12 cellular contexts compared by ENCODE assay signal in the genomic region with DNA sequence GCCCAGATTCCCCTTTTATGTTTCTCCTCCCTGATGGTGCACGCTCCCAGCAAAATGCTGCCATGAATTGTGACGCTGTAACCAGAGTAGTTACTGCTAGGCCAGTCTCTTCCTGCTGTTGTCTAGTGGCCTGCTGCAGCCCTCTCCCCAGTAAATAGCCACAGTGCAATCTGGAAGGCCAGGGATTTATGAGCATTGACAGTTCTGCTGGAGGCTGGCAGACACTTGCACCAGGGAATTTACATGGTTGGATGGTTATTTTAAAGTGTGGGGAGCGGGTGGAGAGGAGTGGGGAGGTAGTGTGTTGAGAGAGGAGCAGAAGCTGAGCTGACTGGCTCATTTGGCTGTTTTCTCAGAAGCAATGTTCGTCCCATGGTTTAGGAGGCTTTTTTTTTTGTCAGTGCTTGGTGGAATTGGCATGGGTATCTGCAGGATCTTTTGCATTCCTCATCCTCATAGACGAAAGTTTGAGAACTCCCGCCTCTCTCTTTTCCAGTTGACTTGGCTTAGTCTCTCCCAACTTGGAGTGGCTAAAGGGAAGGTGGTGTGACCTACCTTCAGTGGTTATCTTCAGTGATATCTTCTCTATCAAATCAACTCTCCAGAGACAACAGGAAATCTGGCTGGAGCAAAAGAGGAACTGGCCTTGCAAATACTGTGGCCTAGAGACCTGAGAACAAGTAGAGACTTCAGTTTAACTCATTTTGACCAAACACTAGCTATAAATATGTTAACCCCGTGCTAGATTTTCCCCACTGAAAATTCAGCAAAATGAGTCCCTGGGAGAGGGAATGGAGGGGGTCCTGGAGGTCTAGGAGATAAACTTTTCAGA.
DNase-seq lines count a peak whose midpoint lies in the region; ATAC-seq and TF ChIP-seq lines count a peak whose summit lies in the region.
"Had no signal": no experiment of that assay in that cellular context is flagged by ENCODE, and none has a peak within 500 bp of the region (broad histone marks: within the 10 kb centered on the region; RNA-seq: fewer than 3 reads in every experiment).

No MANE protein-coding gene starts in this region.

- H3K36me3 ChIP-seq in thyroid gland = no peaks in the 10 kb centered on the region

- H3K9me3 ChIP-seq in T-helper 17 cell (ENCODE audit: control insufficient read depth, low read length, poor library complexity, severe bottlenecking) (no peaks in the 10 kb centered on the region), thyroid gland (no peaks in the 10 kb centered on the region)
- H3K9me3 ChIP-seq: right atrium auricular region had no signal

- no peaks in the 10 kb centered on the region for H3K27me3 Mint-ChIP-seq in T-helper 17 cell
- H3K27me3 Mint-ChIP-seq in activated CD8-positive, alpha-beta T cell treated with anti-CD3 and anti-CD28 coated beads for 36 hours = no peaks in the 10 kb centered on the region

- DNase-seq in NCI-H1417 (lab: John Stamatoyannopoulos, UW) (peak in 2 of 3 experiments; percentile 12 to 83), NCI-H1417 treated with DMSO at 0.1 percent for 48 hours (lab: John Stamatoyannopoulos, UW) (no peak), T-helper 17 cell (no peak), thyroid gland (peak; percentile 22 to 34), NCI-H1092 treated with DMSO at 0.1 percent for 48 hours (lab: John Stamatoyannopoulos, UW) (no peak), NCI-H510A treated with DMSO at 0.1 percent for 48 hours (lab: John Stamatoyannopoulos, UW) (no peak)
- DNase-seq in activated CD8-positive, alpha-beta T cell treated with anti-CD3 and anti-CD28 coated beads for 36 hours = no peak
- DNase-seq: stimulated activated naive CD4-positive, alpha-beta T cell treated with Interleukin-2 at 50 U/mL for 16 hours had no signal

- ATAC-seq in HG03354 (IDR thresholded peaks at IDR 0.05; ENCODE audit: poor library complexity, severe bottlenecking, unreplicated experiment) (peak; percentile 69), T-helper 17 cell (peak; percentile 41)
- no peak for ATAC-seq in activated CD8-positive, alpha-beta T cell treated with anti-CD3 and anti-CD28 coated beads for 36 hours
- ATAC-seq: HepG2 had no signal

- H3K4me1 ChIP-seq in thyroid gland = peaks cover 4 to 16% of the 10 kb centered on the region in 2 donors
- H3K4me1 ChIP-seq: right atrium auricular region had no signal

- no peaks in the 10 kb centered on the region for H3K9me3 Mint-ChIP-seq in activated CD8-positive, alpha-beta T cell treated with anti-CD3 and anti-CD28 coated beads for 36 hours

- TF ChIP-seq CTCF in thyroid gland (IDR thresholded peaks at IDR 0.05) = no peak
- no peak for TF ChIP-seq CTCF in activated CD8-positive, alpha-beta T cell treated with anti-CD3 and anti-CD28 coated beads for 36 hours (IDR thresholded peaks at IDR 0.05)

- peaks cover 3% of the 10 kb centered on the region for H3K4me1 Mint-ChIP-seq in T-helper 17 cell
- no peaks in the 10 kb centered on the region for H3K4me1 Mint-ChIP-seq in activated CD8-positive, alpha-beta T cell treated with anti-CD3 and anti-CD28 coated beads for 36 hours (ENCODE audit: low read depth)

- no peak for TF ChIP-seq POLR2A in thyroid gland (IDR thresholded peaks at IDR 0.05)

- CTCF ChIA-PET in activated CD8-positive, alpha-beta T cell treated with anti-CD3 and anti-CD28 coated beads for 36 hours (lab: Charles Lee) = no interaction called here

- H3K27ac Mint-ChIP-seq in T-helper 17 cell = no peak overlapping the region
- H3K27ac Mint-ChIP-seq in activated CD8-positive, alpha-beta T cell treated with anti-CD3 and anti-CD28 coated beads for 36 hours = no peak overlapping the region

- peaks cover 14% of the 10 kb centered on the region for H3K36me3 Mint-ChIP-seq in T-helper 17 cell (ENCODE audit: low read depth)
- peaks cover 36% of the 10 kb centered on the region for H3K36me3 Mint-ChIP-seq in activated CD8-positive, alpha-beta T cell treated with anti-CD3 and anti-CD28 coated beads for 36 hours (ENCODE audit: low read depth)

- H3K27me3 ChIP-seq in thyroid gland = no peaks in the 10 kb centered on the region
- H3K27me3 ChIP-seq: right atrium auricular region had no signal

- intact Hi-C loops in thyroid gland (cut with DNase I) = no loop called here
- intact Hi-C loops in activated CD8-positive, alpha-beta T cell treated with anti-CD3 and anti-CD28 coated beads for 36 hours (cut with micrococcal nuclease) = no loop called here

- POLR2A ChIA-PET in activated CD8-positive, alpha-beta T cell treated with anti-CD3 and anti-CD28 coated beads for 36 hours (lab: Charles Lee) = no interaction called here

- H3K27ac ChIP-seq in thyroid gland = no peak overlapping the region
- H3K27ac ChIP-seq: 22Rv1, right atrium auricular region had no signal

- H3K4me3 ChIP-seq in thyroid gland (replicated peaks in 1 of 3) = no peak overlapping the region
- H3K4me3 ChIP-seq: right atrium auricular region had no signal

- WGBS in thyroid gland, 2 donors = 53 to 62% methylated on average over 7 of the region's 7 CpGs

- H3K4me3 Mint-ChIP-seq in T-helper 17 cell = no peak overlapping the region
- no peak overlapping the region for H3K4me3 Mint-ChIP-seq in activated CD8-positive, alpha-beta T cell treated with anti-CD3 and anti-CD28 coated beads for 36 hours

Comparison
In these comparisons a context has a peak if more than half of its experiments do, and no peak if none do; other contexts are left out.
1. DNase-seq: peak in NCI-H1417 (2 of 3) and thyroid gland (2 of 2); none in NCI-H1417 treated with DMSO at 0.1 percent for 48 hours (single experiment), T-helper 17 cell (0 of 3), NCI-H1092 treated with DMSO at 0.1 percent for 48 hours (single experiment), activated CD8-positive, alpha-beta T cell treated with anti-CD3 and anti-CD28 coated beads for 36 hours (single experiment) and NCI-H510A treated with DMSO at 0.1 percent for 48 hours (single experiment).